In the genomic region with DNA sequence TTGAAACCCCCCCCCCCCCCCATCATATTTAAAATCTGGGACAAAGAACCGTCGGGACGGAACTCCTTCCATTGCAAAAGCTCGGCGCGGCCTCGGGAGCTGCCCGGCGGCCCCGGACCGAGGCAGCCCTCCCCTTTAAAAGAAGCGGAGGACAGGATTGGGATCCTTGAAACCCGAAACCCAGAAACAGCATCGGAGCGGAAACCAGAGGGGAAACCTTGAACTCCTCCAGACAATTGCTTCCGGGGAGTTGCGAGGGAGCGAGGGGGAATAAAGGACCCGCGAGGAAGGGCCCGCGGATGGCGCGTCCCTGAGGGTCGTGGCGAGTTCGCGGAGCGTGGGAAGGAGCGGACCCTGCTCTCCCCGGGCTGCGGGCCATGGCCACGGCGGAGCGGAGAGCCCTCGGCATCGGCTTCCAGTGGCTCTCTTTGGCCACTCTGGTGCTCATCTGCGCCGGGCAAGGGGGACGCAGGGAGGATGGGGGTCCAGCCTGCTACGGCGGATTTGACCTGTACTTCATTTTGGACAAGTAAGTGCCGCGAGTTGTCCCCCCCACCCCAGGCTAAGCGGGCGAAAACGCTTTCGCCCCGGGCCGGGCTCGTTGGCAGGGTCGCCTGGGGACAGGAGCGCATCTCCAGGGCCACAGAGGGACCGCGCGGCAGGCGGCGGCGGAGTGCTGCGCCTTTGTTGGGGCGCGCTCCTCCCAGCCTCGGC, we compare ENCODE assay signal across 8 cellular contexts. TPM values are rescaled to one million over a fixed set of nuclear protein-coding genes. Genes with fewer than 3 reads are reported as not detected.
DNase-seq lines count a peak whose midpoint lies in the region; ATAC-seq and TF ChIP-seq lines count a peak whose summit lies in the region.

TSS of gene ANTXR1 (plus strand) at position 57 of the 714 bp plus-strand sequence. CDS start at position 378, 321 bp downstream.

- CTCF ChIA-PET in naive thymus-derived CD4-positive, alpha-beta T cell (lab: Charles Lee): interaction anchor here (0.6 to 0.7 kb wide), 2 partner anchors 40 to 670 kb away, joined by 3 read pairs; no protein-coding TSS in a partner anchor

- peak; percentile 56 for ATAC-seq in naive thymus-derived CD4-positive, alpha-beta T cell
- ATAC-seq in HG03442 (IDR thresholded peaks at IDR 0.05; ENCODE audit: unreplicated experiment): no peak

- no peaks in the 10 kb centered on the region for H3K36me3 ChIP-seq in naive thymus-derived CD4-positive, alpha-beta T cell (ENCODE audit: control insufficient read depth in 2 of 3, insufficient read depth in 3 of 3, low read length in 3 of 3)

- H3K9me3 Mint-ChIP-seq in naive thymus-derived CD4-positive, alpha-beta T cell: no peaks in the 10 kb centered on the region

- H3K4me3 Mint-ChIP-seq in naive thymus-derived CD4-positive, alpha-beta T cell: peak within 1 kb of the TSS; percentile 76 to 89 (median 86)

- peaks cover 0 to 5% of the 10 kb centered on the region in 2 donors for H3K4me1 ChIP-seq in naive thymus-derived CD4-positive, alpha-beta T cell (ENCODE audit: control insufficient read depth in 2 of 2, insufficient read depth in 2 of 2, low read length in 2 of 2)

- peaks cover 0 to 11% of the 10 kb centered on the region in 2 donors for H3K27me3 ChIP-seq in naive thymus-derived CD4-positive, alpha-beta T cell (ENCODE audit: control insufficient read depth in 2 of 2, insufficient read depth in 2 of 2, low read length in 2 of 2)

- peaks cover 7 to 17% (median 14%) of the 10 kb centered on the region in 7 donors for H3K4me1 Mint-ChIP-seq in naive thymus-derived CD4-positive, alpha-beta T cell

- POLR2A ChIA-PET in naive thymus-derived CD4-positive, alpha-beta T cell (lab: Charles Lee): no interaction called here

- H3K27me3 Mint-ChIP-seq in naive thymus-derived CD4-positive, alpha-beta T cell: peaks cover 38 to 77% (median 54%) of the 10 kb centered on the region in 5 donors

- no peaks in the 10 kb centered on the region for H3K9me3 ChIP-seq in naive thymus-derived CD4-positive, alpha-beta T cell (ENCODE audit: control insufficient read depth in 2 of 3, low read length in 3 of 3)

- peak; percentile 57 for DNase-seq in SIG-M5 treated with dmso at 0.1 percent for 504 hours (lab: John Stamatoyannopoulos, UW; ENCODE audit: unreplicated experiment)
- no peak for DNase-seq in SIG-M5 (lab: John Stamatoyannopoulos, UW)
- peak; percentile 21 for DNase-seq in NCI-H2029 treated with DMSO at 0.1 percent for 48 hours (lab: John Stamatoyannopoulos, UW)
- DNase-seq in activated T-cell treated with anti-CD3 and anti-CD28 coated beads, Interleukin-2, amount 50 U/mL, for 1 hour: peak; percentile 31
- DNase-seq in fibroblast of villous mesenchyme (ENCODE audit: low read depth): peak; percentile 88
- peak in 4 of 9 donors; percentile 1 to 24 (median 14) for DNase-seq in naive thymus-derived CD4-positive, alpha-beta T cell
- DNase-seq in HT-29 (ENCODE audit: low spot score): no peak

- H3K27ac ChIP-seq in naive thymus-derived CD4-positive, alpha-beta T cell (ENCODE audit: low read depth, low read length): no peak within 1 kb of the TSS

- H3K36me3 Mint-ChIP-seq in naive thymus-derived CD4-positive, alpha-beta T cell: no peaks in the 10 kb centered on the region

- intact Hi-C loops in naive thymus-derived CD4-positive, alpha-beta T cell (cut with micrococcal nuclease): loop anchor here (1.0 to 5.0 kb wide), 3 partner anchors 71 to 294 kb away; no protein-coding TSS in a partner anchor

- peak within 1 kb of the TSS in 1 of 9 donors; percentile 20 for H3K27ac Mint-ChIP-seq in naive thymus-derived CD4-positive, alpha-beta T cell

- TF ChIP-seq CTCF in fibroblast of villous mesenchyme (IDR thresholded peaks at IDR 0.05; ENCODE audit: insufficient read depth, low read depth, low read length): no peak

- peak within 1 kb of the TSS; percentile 81 for H3K4me3 ChIP-seq in fibroblast of villous mesenchyme (ENCODE audit: low read depth, low read length)
- peak within 1 kb of the TSS; percentile 56 for H3K4me3 ChIP-seq in naive thymus-derived CD4-positive, alpha-beta T cell (ENCODE audit: low read length)

RNA-seq across cellular contexts. Expression of gene ANTXR1, which starts in this region (rescaled TPM):
- total RNA-seq in fibroblast of villous mesenchyme: 188 and 206 TPM in 2 replicates
- total RNA-seq in naive thymus-derived CD4-positive, alpha-beta T cell: not detected
- polyA plus RNA-seq in naive thymus-derived CD4-positive, alpha-beta T cell: under 1 TPM in 1 of 2 donors, not detected in 1; 0.18 TPM
- not detected in 2 replicates for total RNA-seq in HT-29 (2014; rRNA removed; shearing (Covaris generic))

Comparison
In these comparisons a context has a peak if more than half of its experiments do, and no peak if none do; other contexts are left out.
1. RNA of gene ANTXR1 (total RNA-seq): 188 to 206 TPM in fibroblast of villous mesenchyme; not detected in naive thymus-derived CD4-positive, alpha-beta T cell and not detected in HT-29; every median in the first group is over 100 times any median in the second.
2. DNase-seq: peak in SIG-M5 treated with dmso at 0.1 percent for 504 hours (single experiment), NCI-H2029 treated with DMSO at 0.1 percent for 48 hours (single experiment), activated T-cell treated with anti-CD3 and anti-CD28 coated beads, Interleukin-2, amount 50 U/mL, for 1 hour (single experiment) and fibroblast of villous mesenchyme (single experiment); none in SIG-M5 (single experiment) and HT-29 (single experiment).
3. Peak in ATAC-seq and H3K4me3 ChIP-seq in naive thymus-derived CD4-positive, alpha-beta T cell; RNA of the gene not detected or under 1 TPM.